Comparison of ENCODE assay signal across 21 cellular contexts in genomic region chr5:50799596-50799995, GRCh38.
A peak's percentile ranks its signal among the peaks of the same experiment; 100 is the strongest.
DNase-seq lines count a peak whose midpoint lies in the region; ATAC-seq, FAIRE-seq and TF ChIP-seq lines count a peak whose summit lies in the region.
"Had no signal": no experiment of that assay in that cellular context is flagged by ENCODE, and none has a peak within 500 bp of the region (broad histone marks: within the 10 kb centered on the region; RNA-seq: fewer than 3 reads in every experiment).

No MANE protein-coding gene starts in this region.

- peaks cover 4% of the 10 kb centered on the region for H3K9me3 ChIP-seq in CD8-positive, alpha-beta T cell (ENCODE audit: low read length)
- H3K9me3 ChIP-seq: Caco-2 had no signal

- no peak for DNase-seq in CD8-positive, alpha-beta T cell
- DNase-seq in GM18507 (ENCODE audit: extremely low spot score, insufficient read length, low read depth) (no peak), neural crest cell (ENCODE audit: low read depth, low spot score) (no peak), iPS-NIHi11 (ENCODE audit: low spot score) (no peak), cerebellar nuclear complex (lab: John Stamatoyannopoulos, UW) (no peak), RPMI8226 (no peak), AG08396 (ENCODE audit: low spot score) (no peak)
- DNase-seq in central memory CD8-positive, alpha-beta T cell (ENCODE audit: low spot score in 2 of 2), result no peak
- DNase-seq: 8988T; Caco-2; CD8-positive, alpha-beta memory T cell; DMS153; DMS79; GF-D8; GOT3; H7; HFFc6 had no signal

- TF ChIP-seq CTCF in CD8-positive, alpha-beta T cell (IDR thresholded peaks at IDR 0.05), result no peak
- no peak for TF ChIP-seq CTCF in neural crest cell (conservative IDR thresholded peaks at IDR 0.05)

- H3K4me1 ChIP-seq in CD8-positive, alpha-beta T cell (ENCODE audit: insufficient read depth, low read length), result no peaks in the 10 kb centered on the region
- H3K4me1 ChIP-seq: BLaER1 treated with 17β-estradiol and CSF1 and Interleukin-3, amounts not matched to agents 10 nM and 100 nM; Caco-2 had no signal

- intact Hi-C loops in CD8-positive, alpha-beta T cell (cut with DNase I, micrococcal nuclease), result no loop called here

- POLR2A ChIA-PET in CD8-positive, alpha-beta T cell (lab: Charles Lee), result no interaction called here

- H3K4me1 Mint-ChIP-seq in CD8-positive, alpha-beta T cell (ENCODE audit: low read depth), result peaks cover 22% of the 10 kb centered on the region
- peaks cover 44% of the 10 kb centered on the region for H3K4me1 Mint-ChIP-seq in central memory CD8-positive, alpha-beta T cell
- H3K4me1 Mint-ChIP-seq in neural crest cell, result peaks cover 13% of the 10 kb centered on the region
- H3K4me1 Mint-ChIP-seq: B cell had no signal

- no peak overlapping the region for H3K4me3 ChIP-seq in CD8-positive, alpha-beta T cell (ENCODE audit: low read depth, low read length)
- H3K4me3 ChIP-seq: BLaER1 treated with 17β-estradiol and CSF1 and Interleukin-3, amounts not matched to agents 10 nM and 100 nM had no signal

- no peak overlapping the region for H3K27ac ChIP-seq in CD8-positive, alpha-beta T cell (ENCODE audit: low read depth, low read length)
- H3K27ac ChIP-seq: BLaER1 treated with 17β-estradiol and CSF1 and Interleukin-3, amounts not matched to agents 10 nM and 100 nM; KMS-11 had no signal

- H3K27me3 Mint-ChIP-seq in CD8-positive, alpha-beta T cell (ENCODE audit: low read depth), result no peaks in the 10 kb centered on the region
- H3K27me3 Mint-ChIP-seq in central memory CD8-positive, alpha-beta T cell, result no peaks in the 10 kb centered on the region
- H3K27me3 Mint-ChIP-seq in neural crest cell (ENCODE audit: low read depth), result no peaks in the 10 kb centered on the region
- H3K27me3 Mint-ChIP-seq: B cell had no signal

- H3K27me3 ChIP-seq in CD8-positive, alpha-beta T cell (ENCODE audit: insufficient read depth, low read length), result no peaks in the 10 kb centered on the region
- H3K27me3 ChIP-seq: BLaER1 treated with 17β-estradiol and CSF1 and Interleukin-3, amounts not matched to agents 10 nM and 100 nM had no signal

- peaks cover 11% of the 10 kb centered on the region for H3K9me3 Mint-ChIP-seq in CD8-positive, alpha-beta T cell
- peaks cover 9% of the 10 kb centered on the region for H3K9me3 Mint-ChIP-seq in central memory CD8-positive, alpha-beta T cell
- H3K9me3 Mint-ChIP-seq in neural crest cell, result peaks cover 16% of the 10 kb centered on the region

- no peak overlapping the region for H3K4me3 Mint-ChIP-seq in CD8-positive, alpha-beta T cell
- peak overlapping the region; percentile 13 for H3K4me3 Mint-ChIP-seq in central memory CD8-positive, alpha-beta T cell
- peak overlapping the region; percentile 33 for H3K4me3 Mint-ChIP-seq in neural crest cell
- H3K4me3 Mint-ChIP-seq: B cell; CD8-positive, alpha-beta memory T cell; HFFc6 had no signal

- H3K36me3 Mint-ChIP-seq in CD8-positive, alpha-beta T cell, result peaks cover 81% of the 10 kb centered on the region
- peaks cover 63% of the 10 kb centered on the region for H3K36me3 Mint-ChIP-seq in central memory CD8-positive, alpha-beta T cell (ENCODE audit: insufficient read depth)
- H3K36me3 Mint-ChIP-seq in neural crest cell (ENCODE audit: low read depth), result peaks cover 49% of the 10 kb centered on the region

- H3K27ac Mint-ChIP-seq in CD8-positive, alpha-beta T cell, result peak overlapping the region; percentile 70
- peak overlapping the region; percentile 22 for H3K27ac Mint-ChIP-seq in central memory CD8-positive, alpha-beta T cell (ENCODE audit: low read depth)
- H3K27ac Mint-ChIP-seq in neural crest cell (ENCODE audit: unreplicated experiment), result peak overlapping the region; percentile 94
- H3K27ac Mint-ChIP-seq: B cell, HFFc6 had no signal

- H3K36me3 ChIP-seq in CD8-positive, alpha-beta T cell (ENCODE audit: insufficient read depth, low read length), result peaks cover 24% of the 10 kb centered on the region

- FAIRE-seq in GM18507 (lab: Jason Lieb, UNC), result peak; percentile 18

- no peak for ATAC-seq in CD8-positive, alpha-beta T cell
- ATAC-seq in central memory CD8-positive, alpha-beta T cell (replicated peaks; ENCODE audit: extremely low read depth, poor library complexity, severe bottlenecking), result no peak
- ATAC-seq: HCT116 had no signal

- CTCF ChIA-PET in CD8-positive, alpha-beta T cell (lab: Charles Lee), result no interaction called here

Comparison
In these comparisons a context has a peak if more than half of its experiments do, and no peak if none do; other contexts are left out.
1. H3K27ac Mint-ChIP-seq: peak in every context shown above with its lines; median percentile 94 in neural crest cell; 70 in CD8-positive, alpha-beta T cell; 22 in central memory CD8-positive, alpha-beta T cell.